Comparison of ENCODE assay signal across 22 cellular contexts in the genomic region with DNA sequence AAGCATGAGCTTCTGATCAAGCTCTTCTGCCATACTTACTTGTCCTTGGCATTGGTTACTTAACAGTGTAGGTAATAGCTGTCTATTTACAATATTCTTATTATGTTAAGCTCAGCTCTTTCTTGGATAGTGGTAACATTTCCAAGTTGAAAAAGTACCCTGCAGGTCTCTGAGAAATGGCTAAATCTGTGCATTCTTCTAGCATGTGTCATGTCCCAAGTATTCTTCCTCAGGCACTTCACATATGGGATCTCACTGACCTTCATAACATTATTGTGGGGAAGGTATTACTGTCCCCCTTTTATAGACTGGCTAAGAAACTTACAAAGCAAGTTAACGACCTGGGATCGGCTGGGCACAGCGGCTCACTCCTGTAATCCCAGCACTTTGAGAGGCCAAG.
DNase-seq lines count a peak whose midpoint lies in the region; TF ChIP-seq lines count a peak whose summit lies in the region.
"Had no signal": no experiment of that assay in that cellular context is flagged by ENCODE, and none has a peak within 500 bp of the region (broad histone marks: within the 10 kb centered on the region; RNA-seq: fewer than 3 reads in every experiment).

No MANE protein-coding gene starts in this region.

- no peak overlapping the region for H3K4me3 ChIP-seq in fibroblast of pulmonary artery (replicated peaks; ENCODE audit: low read depth, low read length)
- H3K4me3 ChIP-seq in suprapubic skin, result no peak overlapping the region
- H3K4me3 ChIP-seq: esophagus muscularis mucosa, SK-N-MC, uterus had no signal

- TF ChIP-seq CTCF in VCaP (conservative IDR thresholded peaks at IDR 0.05) (no peak), fibroblast of pulmonary artery (IDR thresholded peaks at IDR 0.05; ENCODE audit: low read length, missing control alignments) (no peak), suprapubic skin (IDR thresholded peaks at IDR 0.05) (no peak)

- H3K27me3 ChIP-seq in suprapubic skin, result no peaks in the 10 kb centered on the region
- H3K27me3 ChIP-seq: esophagus muscularis mucosa, uterus had no signal

- WGBS in suprapubic skin, result 89% methylated on average over 3 of the region's 3 CpGs

- H3K4me1 ChIP-seq in suprapubic skin, result no peaks in the 10 kb centered on the region
- H3K4me1 ChIP-seq: parathyroid adenoma, uterus had no signal

- no peaks in the 10 kb centered on the region for H3K36me3 ChIP-seq in suprapubic skin
- H3K36me3 ChIP-seq: esophagus muscularis mucosa, uterus had no signal

- TF ChIP-seq POLR2A in suprapubic skin (IDR thresholded peaks at IDR 0.05), result no peak

- no peak for TF ChIP-seq EP300 in suprapubic skin (IDR thresholded peaks at IDR 0.05)

- no peaks in the 10 kb centered on the region for H3K9me3 ChIP-seq in suprapubic skin
- H3K9me3 ChIP-seq: esophagus muscularis mucosa, uterus had no signal

- DNase-seq in A172 (ENCODE audit: low spot score) (peak; percentile 6), HCEC 1CT (peak; percentile 42), fibroblast of pulmonary artery (ENCODE audit: low read depth) (peak; percentile 50), activated T-cell treated with anti-CD3 and anti-CD28 coated beads for 4 hours (no peak), suprapubic skin (ENCODE audit: low spot score in 2 of 2) (no peak), 8988T (no peak), medulla oblongata (ENCODE audit: extremely low spot score) (no peak)
- DNase-seq: activated CD4-positive, CD25-positive, alpha-beta regulatory T cell treated with anti-CD3 and anti-CD28 coated beads, Interleukin-2, amount 50 U/mL, for 72 hours; activated naive CD8-positive, alpha-beta T cell treated with anti-CD3 and anti-CD28 coated beads, Interleukin-2, amount 10 ng/mL, durations not matched to agents 7 days and 5 days; CD4-positive, alpha-beta memory T cell; hypothalamus; mammary epithelial cell; naive thymus-derived CD8-positive, alpha-beta T cell; NCI-H1694 treated with DMSO at 0.1 percent for 48 hours; NCI-H748 treated with DMSO at 0.1 percent for 48 hours; PC-3; stimulated activated CD4-positive, alpha-beta T cell treated with anti-CD3 and anti-CD28 coated beads, Interleukin-4, amount 100 ng/mL, for 24 hours; uterus had no signal

- H3K27ac ChIP-seq in VCaP (peak overlapping the region; percentile 41; the same call in 1 of the 2 replicates), suprapubic skin (no peak overlapping the region)
- H3K27ac ChIP-seq: esophagus muscularis mucosa, parathyroid adenoma, SK-N-MC, uterus had no signal

Comparison
In these comparisons a context has a peak if more than half of its experiments do, and no peak if none do; other contexts are left out.
1. DNase-seq: peak in A172 (single experiment), HCEC 1CT (single experiment) and fibroblast of pulmonary artery (single experiment); none in activated T-cell treated with anti-CD3 and anti-CD28 coated beads for 4 hours (single experiment), suprapubic skin (0 of 2), 8988T (single experiment) and medulla oblongata (single experiment).